In genomic region chr19:10106100-10106936, GRCh38 we compare ENCODE assay signal across 8 cellular contexts. TPM values are rescaled to one million over a fixed set of nuclear protein-coding genes. Genes with fewer than 3 reads are reported as not detected.
DNase-seq lines count a peak whose midpoint lies in the region; ATAC-seq and TF ChIP-seq lines count a peak whose summit lies in the region.

PPAN (plus strand) TSS chr19:10106362; CDS start chr19:10106395, 33 bp downstream.

- peaks cover 47% of the 10 kb centered on the region for H3K4me1 Mint-ChIP-seq in T-helper 17 cell
- peaks cover 8% of the 10 kb centered on the region for H3K4me1 Mint-ChIP-seq in progenitor cell of endocrine pancreas (ENCODE audit: low read depth)

- intact Hi-C loops in left cardiac atrium (cut with DNase I), result no loop called here
- intact Hi-C loops in upper lobe of right lung (cut with DNase I), result loop anchor here (10.0 kb wide), 1 partner anchor 182 kb away; no protein-coding TSS in a partner anchor

- H3K36me3 Mint-ChIP-seq in T-helper 17 cell (ENCODE audit: low read depth), result peaks cover 7% of the 10 kb centered on the region
- peaks cover 8% of the 10 kb centered on the region for H3K36me3 Mint-ChIP-seq in progenitor cell of endocrine pancreas (ENCODE audit: insufficient read depth)

- H3K4me3 Mint-ChIP-seq in T-helper 17 cell (peak within 1 kb of the TSS; percentile 88), progenitor cell of endocrine pancreas (ENCODE audit: low read depth) (peak within 1 kb of the TSS; percentile 74)

- peaks cover 41% of the 10 kb centered on the region for H3K36me3 ChIP-seq in upper lobe of right lung

- H3K27me3 ChIP-seq in upper lobe of right lung, result no peaks in the 10 kb centered on the region

- H3K4me3 ChIP-seq in upper lobe of right lung, result peak within 1 kb of the TSS; percentile 94

- H3K9me3 Mint-ChIP-seq in progenitor cell of endocrine pancreas (ENCODE audit: low read depth), result no peaks in the 10 kb centered on the region

- H3K9me3 ChIP-seq in T-helper 17 cell (ENCODE audit: control insufficient read depth, low read length, poor library complexity, severe bottlenecking), result no peaks in the 10 kb centered on the region
- no peaks in the 10 kb centered on the region for H3K9me3 ChIP-seq in upper lobe of right lung

- peak within 1 kb of the TSS; percentile 99 for H3K27ac Mint-ChIP-seq in T-helper 17 cell
- peak within 1 kb of the TSS; percentile 65 for H3K27ac Mint-ChIP-seq in progenitor cell of endocrine pancreas

- DNase-seq in GM13976 (ENCODE audit: low spot score) (peak; percentile 98), NCI-H187 (lab: John Stamatoyannopoulos, UW) (peak; percentile 55 to 93), T-helper 17 cell (peak; percentile 93 to 94 (median 93)), amniotic stem cell (lab: John Stamatoyannopoulos, UW) (peak; percentile 99), left cardiac atrium (peak; percentile 99), progenitor cell of endocrine pancreas (ENCODE audit: low spot score, unreplicated experiment) (peak; percentile 91), upper lobe of right lung (peak; percentile 98)

- H3K4me1 ChIP-seq in upper lobe of right lung, result peaks cover 18% of the 10 kb centered on the region

- peak within 1 kb of the TSS; percentile 87 for H3K27ac ChIP-seq in upper lobe of right lung

- H3K27me3 Mint-ChIP-seq in T-helper 17 cell, result no peaks in the 10 kb centered on the region
- no peaks in the 10 kb centered on the region for H3K27me3 Mint-ChIP-seq in progenitor cell of endocrine pancreas

- ATAC-seq in HG02938 (IDR thresholded peaks at IDR 0.05; ENCODE audit: unreplicated experiment) (peak; percentile 43), T-helper 17 cell (peak; percentile 71), left cardiac atrium (peak; percentile 98), upper lobe of right lung (peak; percentile 97)

- TF ChIP-seq CTCF in GM13976 (IDR thresholded peaks at IDR 0.05; ENCODE audit: borderline replicate concordance, control extremely low read depth, extremely low read depth, insufficient read depth, missing control alignments) (no peak), progenitor cell of endocrine pancreas (IDR thresholded peaks at IDR 0.05; ENCODE audit: unreplicated experiment) (no peak), upper lobe of right lung (IDR thresholded peaks at IDR 0.05) (no peak)

- in situ Hi-C loops in GM13976 (cut with MboI; ENCODE audit: low sequenced_read_pairs, unreplicated experiment), result no loop called here

RNA-seq across cellular contexts. Expression of gene PPAN, which starts in this region (rescaled TPM):
- total RNA-seq in T-helper 17 cell (10 to 100 TPM; 79.8 to 87.8 TPM), left cardiac atrium (10 to 100 TPM; 23.6 to 38.9 TPM), progenitor cell of endocrine pancreas (51.5 and 54.8 TPM in 2 replicates), upper lobe of right lung (35.2 TPM)

Comparison
In these comparisons a context has a peak if more than half of its experiments do, and no peak if none do; other contexts are left out.
1. Peak in every context shown above with its lines: DNase-seq, ATAC-seq, H3K4me3 ChIP-seq and H3K27ac ChIP-seq.
2. ATAC-seq: peak in every context shown above with its lines; median percentile 98 in left cardiac atrium; 97 in upper lobe of right lung; 71 in T-helper 17 cell; 43 in HG02938.